2 cellular contexts compared by ENCODE assay signal in the genomic region with DNA sequence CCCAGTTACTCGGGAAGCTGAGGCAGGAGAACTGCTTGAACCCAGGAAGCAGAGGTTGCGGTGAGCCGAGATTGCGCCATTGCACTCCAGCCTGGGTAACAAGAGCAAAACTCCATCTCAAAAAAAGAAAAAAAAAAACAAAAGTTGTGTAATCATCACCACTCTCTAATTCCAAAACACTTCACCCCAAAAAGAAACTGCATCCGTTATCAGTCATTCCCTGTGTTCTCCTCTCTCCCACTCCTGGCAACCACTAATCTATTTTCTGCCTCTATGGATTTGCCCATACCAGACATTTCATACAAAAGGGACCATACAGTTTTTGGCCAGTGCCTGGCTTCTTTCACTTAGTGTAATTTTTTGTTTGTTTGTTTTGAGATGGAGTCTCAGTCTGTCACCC. TPM values are rescaled to one million over a fixed set of nuclear protein-coding genes. Genes with fewer than 3 reads are reported as not detected.
"Had no signal": no experiment of that assay in that cellular context is flagged by ENCODE, and none has a peak within 500 bp of the region (broad histone marks: within the 10 kb centered on the region; RNA-seq: fewer than 3 reads in every experiment).

No MANE protein-coding gene starts in this region.

RNA-seq across cellular contexts. Expression of gene PPARG, which starts 12.0 kb away (rescaled TPM):
- total RNA-seq: naive thymus-derived CD8-positive, alpha-beta T cell; neural crest cell had no signal
- polyA plus RNA-seq: naive thymus-derived CD8-positive, alpha-beta T cell had no signal
